Comparison of ENCODE assay signal across 9 cellular contexts in the genomic region with DNA sequence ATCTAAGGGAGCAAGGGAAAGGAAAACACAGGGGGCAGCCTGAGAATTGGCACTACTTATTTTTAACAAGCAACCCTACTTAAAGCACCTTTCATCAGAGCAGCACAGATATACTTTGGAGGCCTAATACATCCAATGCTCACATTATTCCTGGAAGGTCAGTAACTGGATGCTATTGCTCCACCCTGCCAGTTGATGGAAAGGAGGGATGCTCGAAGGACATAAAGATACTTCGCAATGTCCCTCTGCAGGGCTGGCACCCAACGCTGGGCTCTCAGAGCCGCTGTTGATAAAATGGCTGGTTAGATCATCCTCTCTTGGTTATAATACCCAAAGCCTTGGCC.
DNase-seq lines count a peak whose midpoint lies in the region; ATAC-seq and TF ChIP-seq lines count a peak whose summit lies in the region.
"Had no signal": no experiment of that assay in that cellular context is flagged by ENCODE, and none has a peak within 500 bp of the region (broad histone marks: within the 10 kb centered on the region; RNA-seq: fewer than 3 reads in every experiment).

No MANE protein-coding gene starts in this region.

- peaks cover 13% of the 10 kb centered on the region for H3K36me3 Mint-ChIP-seq in progenitor cell of endocrine pancreas (ENCODE audit: insufficient read depth)

- DNase-seq in Right ventricle myocardium superior = no peak
- no peak for DNase-seq in progenitor cell of endocrine pancreas (ENCODE audit: low spot score, unreplicated experiment)
- no peak for DNase-seq in NCI-H69 (lab: John Stamatoyannopoulos, UW)
- DNase-seq in amygdala (lab: John Stamatoyannopoulos, UW) = no peak
- DNase-seq in stimulated activated CD4-positive, alpha-beta T cell treated with anti-CD3 and anti-CD28 coated beads, Interleukin-4, amount 100 ng/mL, for 1 hour = no peak
- DNase-seq: NCI-H1694 had no signal

- ATAC-seq in SK-N-SH treated with all-trans-retinoic acid at 6 μM for 48 hours (peak; percentile 65), Right ventricle myocardium superior (ENCODE audit: poor library complexity) (peak; percentile 24), GM21526 (IDR thresholded peaks at IDR 0.05; ENCODE audit: low FRiP score, unreplicated experiment) (no peak)

- no peak overlapping the region for H3K4me3 Mint-ChIP-seq in progenitor cell of endocrine pancreas (ENCODE audit: low read depth)

- H3K27ac ChIP-seq in C4-2B = peak overlapping the region; percentile 48; the same call in 1 of the 2 replicates

- peaks cover 4% of the 10 kb centered on the region for H3K9me3 Mint-ChIP-seq in progenitor cell of endocrine pancreas (ENCODE audit: low read depth)

- peaks cover 11% of the 10 kb centered on the region for H3K4me1 Mint-ChIP-seq in progenitor cell of endocrine pancreas (ENCODE audit: low read depth)

- H3K27ac Mint-ChIP-seq in progenitor cell of endocrine pancreas = peak overlapping the region; percentile 96

- intact Hi-C loops in Right ventricle myocardium superior (cut with DNase I) = no loop called here

- no peak for TF ChIP-seq CTCF in C4-2B (conservative IDR thresholded peaks at IDR 0.05)
- TF ChIP-seq CTCF in progenitor cell of endocrine pancreas (IDR thresholded peaks at IDR 0.05; ENCODE audit: unreplicated experiment) = no peak

- H3K27me3 Mint-ChIP-seq in progenitor cell of endocrine pancreas = no peaks in the 10 kb centered on the region

TF ChIP-seq in SK-N-SH treated with all-trans-retinoic acid at 6 μM for 48 hours, 23 proteins besides CTCF, POLR2A, EP300 and RAD21:
- TF ChIP-seq ZFP30 (CRISPR knock-in tag; IDR thresholded peaks at IDR 0.05) = no peak
- no peak for TF ChIP-seq ZNF565 (CRISPR knock-in tag; conservative IDR thresholded peaks at IDR 0.05; ENCODE audit: low read depth)
- TF ChIP-seq GLIS3 (CRISPR knock-in tag; IDR thresholded peaks at IDR 0.05) = no peak
- TF ChIP-seq, protein P1, sequence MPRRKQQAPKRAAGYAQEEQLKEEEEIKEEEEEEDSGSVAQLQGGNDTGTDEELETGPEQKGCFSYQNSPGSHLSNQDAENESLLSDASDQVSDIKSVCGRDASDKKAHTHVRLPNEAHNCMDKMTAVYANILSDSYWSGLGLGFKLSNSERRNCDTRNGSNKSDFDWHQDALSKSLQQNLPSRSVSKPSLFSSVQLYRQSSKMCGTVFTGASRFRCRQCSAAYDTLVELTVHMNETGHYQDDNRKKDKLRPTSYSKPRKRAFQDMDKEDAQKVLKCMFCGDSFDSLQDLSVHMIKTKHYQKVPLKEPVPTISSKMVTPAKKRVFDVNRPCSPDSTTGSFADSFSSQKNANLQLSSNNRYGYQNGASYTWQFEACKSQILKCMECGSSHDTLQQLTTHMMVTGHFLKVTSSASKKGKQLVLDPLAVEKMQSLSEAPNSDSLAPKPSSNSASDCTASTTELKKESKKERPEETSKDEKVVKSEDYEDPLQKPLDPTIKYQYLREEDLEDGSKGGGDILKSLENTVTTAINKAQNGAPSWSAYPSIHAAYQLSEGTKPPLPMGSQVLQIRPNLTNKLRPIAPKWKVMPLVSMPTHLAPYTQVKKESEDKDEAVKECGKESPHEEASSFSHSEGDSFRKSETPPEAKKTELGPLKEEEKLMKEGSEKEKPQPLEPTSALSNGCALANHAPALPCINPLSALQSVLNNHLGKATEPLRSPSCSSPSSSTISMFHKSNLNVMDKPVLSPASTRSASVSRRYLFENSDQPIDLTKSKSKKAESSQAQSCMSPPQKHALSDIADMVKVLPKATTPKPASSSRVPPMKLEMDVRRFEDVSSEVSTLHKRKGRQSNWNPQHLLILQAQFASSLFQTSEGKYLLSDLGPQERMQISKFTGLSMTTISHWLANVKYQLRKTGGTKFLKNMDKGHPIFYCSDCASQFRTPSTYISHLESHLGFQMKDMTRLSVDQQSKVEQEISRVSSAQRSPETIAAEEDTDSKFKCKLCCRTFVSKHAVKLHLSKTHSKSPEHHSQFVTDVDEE (CRISPR knock-in tag; IDR thresholded peaks at IDR 0.05) = no peak
- TF ChIP-seq RARB (CRISPR knock-in tag; IDR thresholded peaks at IDR 0.05) = no peak
- no peak for TF ChIP-seq ISL1 (CRISPR knock-in tag; IDR thresholded peaks at IDR 0.05)
- TF ChIP-seq TOX (CRISPR knock-in tag; IDR thresholded peaks at IDR 0.05; ENCODE audit: borderline replicate concordance) = no peak
- TF ChIP-seq BACH2 (CRISPR knock-in tag; IDR thresholded peaks at IDR 0.05; ENCODE audit: borderline replicate concordance) = no peak
